In the genomic region with DNA sequence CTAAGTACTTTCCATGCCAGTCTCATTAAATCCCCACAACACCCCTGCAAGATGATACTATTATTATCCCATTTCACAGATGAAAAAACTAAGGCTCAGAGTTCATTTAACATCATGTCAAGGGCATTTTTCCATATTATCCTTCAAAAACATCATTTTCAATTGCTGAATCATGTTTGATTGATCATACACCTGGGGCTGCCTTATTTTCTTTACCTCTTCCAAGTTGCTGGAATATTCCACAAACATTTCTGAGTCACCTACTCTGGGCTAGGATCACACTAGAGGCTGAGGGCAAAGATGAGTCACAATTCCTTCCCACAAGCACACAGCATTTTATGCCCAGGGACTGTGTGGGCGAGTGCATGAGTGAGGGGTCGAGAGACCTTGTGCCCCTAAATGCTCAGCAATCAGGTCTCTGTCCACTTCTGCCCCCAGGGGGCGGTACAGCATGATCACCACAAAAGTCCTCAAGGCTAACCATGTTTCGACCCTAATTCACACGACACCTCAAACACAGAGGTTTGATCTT, we compare ENCODE assay signal across 9 cellular contexts. TPM values are rescaled to one million over a fixed set of nuclear protein-coding genes. Genes with fewer than 3 reads are reported as not detected.
DNase-seq lines count a peak whose midpoint lies in the region; ATAC-seq, FAIRE-seq and TF ChIP-seq lines count a peak whose summit lies in the region.
"Had no signal": no experiment of that assay in that cellular context is flagged by ENCODE, and none has a peak within 500 bp of the region (broad histone marks: within the 10 kb centered on the region; RNA-seq: fewer than 3 reads in every experiment).

No MANE protein-coding gene starts in this region.

- TF ChIP-seq CTCF in smooth muscle cell (IDR thresholded peaks at IDR 0.05; ENCODE audit: borderline replicate concordance, insufficient read depth, poor library complexity, severe bottlenecking) (peak; percentile 56), psoas muscle (IDR thresholded peaks at IDR 0.05) (no peak)

- no peak overlapping the region for H3K4me3 ChIP-seq in smooth muscle cell
- no peak overlapping the region for H3K4me3 ChIP-seq in psoas muscle

- intact Hi-C loops in sciatic nerve (cut with DNase I) (no loop called here), psoas muscle (cut with DNase I) (no loop called here)

- DNase-seq in COLO829 (ENCODE audit: low spot score) (peak; percentile 57), HTR-8/SVneo (ENCODE audit: insufficient read length, low spot score) (peak; percentile 54), epithelial cell of prostate (ENCODE audit: low read depth, low spot score) (peak; percentile 34), smooth muscle cell (lab: John Stamatoyannopoulos, UW; ENCODE audit: unreplicated experiment) (no peak), sciatic nerve (ENCODE audit: low spot score) (no peak), psoas muscle (no peak)
- DNase-seq in activated CD4-positive, alpha-beta T cell treated with anti-CD3 and anti-CD28 coated beads for 48 hours = peak; percentile 74

- no peak overlapping the region for H3K9ac ChIP-seq in smooth muscle cell (ENCODE audit: low read depth)
- H3K9ac ChIP-seq: parathyroid adenoma had no signal

- ATAC-seq in sciatic nerve (no peak), HG03175 (IDR thresholded peaks at IDR 0.05; ENCODE audit: unreplicated experiment) (no peak), psoas muscle (no peak)

- H3K27me3 ChIP-seq in smooth muscle cell (ENCODE audit: low read depth) = no peaks in the 10 kb centered on the region
- H3K27me3 ChIP-seq in psoas muscle (ENCODE audit: insufficient read depth in 3 of 3, low read length in 2 of 3) = peaks cover 0 to 3% (median 0%) of the 10 kb centered on the region in 3 donors

- H3K9me3 ChIP-seq in smooth muscle cell (replicated peaks; ENCODE audit: low read depth) (no peaks in the 10 kb centered on the region), psoas muscle (peaks cover 5% of the 10 kb centered on the region)

- peak overlapping the region; percentile 46 for H3K4me2 ChIP-seq in smooth muscle cell

- H3K27ac ChIP-seq in epithelial cell of prostate (no peak overlapping the region), smooth muscle cell (ENCODE audit: low read depth) (peak overlapping the region; percentile 64), psoas muscle (no peak overlapping the region)
- H3K27ac ChIP-seq: parathyroid adenoma had no signal

- no peaks in the 10 kb centered on the region for H3K79me2 ChIP-seq in smooth muscle cell (ENCODE audit: low read depth)
- H3K79me2 ChIP-seq: parathyroid adenoma had no signal

- peak; percentile 60 for FAIRE-seq in HTR-8/SVneo (lab: Jason Lieb, UNC)

- H4K20me1 ChIP-seq in smooth muscle cell (ENCODE audit: low read depth) = no peaks in the 10 kb centered on the region

- H2AFZ ChIP-seq in smooth muscle cell (ENCODE audit: low read depth) = no peak overlapping the region
- H2AFZ ChIP-seq: parathyroid adenoma had no signal

- H3K36me3 ChIP-seq in smooth muscle cell (ENCODE audit: low read depth) (no peaks in the 10 kb centered on the region), psoas muscle (ENCODE audit: insufficient read depth in 1 of 2, low read depth in 1 of 2) (no peaks in the 10 kb centered on the region)

- H3K4me1 ChIP-seq in smooth muscle cell (ENCODE audit: low read depth) = no peaks in the 10 kb centered on the region
- no peaks in the 10 kb centered on the region for H3K4me1 ChIP-seq in psoas muscle
- H3K4me1 ChIP-seq: parathyroid adenoma had no signal

- H3F3A ChIP-seq in smooth muscle cell (ENCODE audit: low read depth) = peaks cover 7% of the 10 kb centered on the region

- WGBS in smooth muscle cell (ENCODE audit: low lambda C conversion rate) = 26% methylated on average over 5 of the region's 5 CpGs
- WGBS in psoas muscle, 3 donors = 64 to 82% (median 69%) methylated on average over 5 of the region's 5 CpGs

RNA-seq across cellular contexts. Expression of a gene that starts 14.1 kb away (rescaled TPM):
- total RNA-seq in smooth muscle cell (40.9 and 41.9 TPM in 2 replicates), sciatic nerve (31.1 TPM), psoas muscle (1 to 10 TPM in 2 of 4 donors, under 1 TPM in 2; 0.25 to 2.6 (median 0.68) TPM)
- polyA plus RNA-seq in smooth muscle cell (67.2 and 103 TPM in 2 replicates), psoas muscle (under 1 TPM; 0.31 to 0.99 (median 0.34) TPM)

RNA-seq across cellular contexts. Expression of a gene that starts 21.7 kb away (rescaled TPM):
- total RNA-seq in smooth muscle cell = 1.3 and 2.0 TPM in 2 replicates
- 0.09 and 1.6 TPM in 2 replicates for polyA plus RNA-seq in smooth muscle cell
- total RNA-seq in sciatic nerve = 12.3 TPM
- 1 to 10 TPM; 1.5 to 2.3 (median 1.8) TPM for total RNA-seq in psoas muscle
- 1 to 10 TPM in 2 of 3 donors, under 1 TPM in 1; 0.62 to 3.8 (median 1.2) TPM for polyA plus RNA-seq in psoas muscle

RNA-seq across cellular contexts. Expression of a gene that starts 49.6 kb away (rescaled TPM):
- 134 and 138 TPM in 2 replicates for total RNA-seq in smooth muscle cell
- polyA plus RNA-seq in smooth muscle cell = 140 and 154 TPM in 2 replicates
- 132 TPM for total RNA-seq in sciatic nerve
- 100 to 1,000 TPM; 148 to 225 (median 212) TPM for total RNA-seq in psoas muscle
- polyA plus RNA-seq in psoas muscle = 100 to 1,000 TPM; 190 to 352 (median 220) TPM

RNA-seq across cellular contexts. Expression of a gene that starts 51.0 kb away (rescaled TPM):
- total RNA-seq in smooth muscle cell = 64.3 and 94.5 TPM in 2 replicates
- 22.7 and 27.2 TPM in 2 replicates for polyA plus RNA-seq in smooth muscle cell
- total RNA-seq in sciatic nerve = 56.4 TPM
- total RNA-seq in psoas muscle = 10 to 100 TPM; 22.3 to 32.7 (median 24.9) TPM
- 10 to 100 TPM; 13.4 to 35.3 (median 22.5) TPM for polyA plus RNA-seq in psoas muscle

Comparison
In these comparisons a context has a peak if more than half of its experiments do, and no peak if none do; other contexts are left out.
1. DNase-seq: peak in COLO829 (single experiment), HTR-8/SVneo (single experiment), activated CD4-positive, alpha-beta T cell treated with anti-CD3 and anti-CD28 coated beads for 48 hours (single experiment) and epithelial cell of prostate (single experiment); none in smooth muscle cell (single experiment), sciatic nerve (single experiment) and psoas muscle (0 of 2).